ENCODE assay signal across 9 cellular contexts in genomic region chr7:116954443-116954838, GRCh38. TPM values are rescaled to one million over a fixed set of nuclear protein-coding genes. Genes with fewer than 3 reads are reported as not detected.
DNase-seq lines count a peak whose midpoint lies in the region; ATAC-seq, FAIRE-seq and TF ChIP-seq lines count a peak whose summit lies in the region.
"Had no signal": no experiment of that assay in that cellular context is flagged by ENCODE, and none has a peak within 500 bp of the region (broad histone marks: within the 10 kb centered on the region; RNA-seq: fewer than 3 reads in every experiment).

No MANE protein-coding gene starts in this region.

- no peaks in the 10 kb centered on the region for H3K36me3 ChIP-seq in HepG2 (replicated peaks in 1 of 2; ENCODE audit: control insufficient read depth in 1 of 2, insufficient read depth in 2 of 2, low read length in 2 of 2)

- WGBS in HepG2 (ENCODE audit: low lambda C conversion rate), result 2% methylated on average over 8 of the region's 8 CpGs

- FAIRE-seq in HepG2 (lab: Jason Lieb, UNC), result no peak
- FAIRE-seq: colon had no signal

- TF ChIP-seq CTCF in HepG2 (CRISPR knock-in tag; IDR thresholded peaks at IDR 0.05), result no peak
- TF ChIP-seq CTCF in type B pancreatic cell (conservative IDR thresholded peaks at IDR 0.05), result no peak

- H3K4me3 Mint-ChIP-seq in activated naive CD4-positive, alpha-beta T cell treated with anti-CD3 and anti-CD28 coated beads, Interleukin-2, amount 10 ng/mL, durations not matched to agents 7 days and 5 days, result peak overlapping the region; percentile 84
- H3K4me3 Mint-ChIP-seq in activated naive CD8-positive, alpha-beta T cell treated with anti-CD3 and anti-CD28 coated beads for 36 hours, result peak overlapping the region; percentile 92
- peak overlapping the region; percentile 97 for H3K4me3 Mint-ChIP-seq in type B pancreatic cell

- BruUV-seq in HepG2 (replicated peaks; lab: Mats Ljungman, UMichigan), result no TSS peak

- H3K27me3 ChIP-seq in HepG2 (ENCODE audit: control insufficient read depth in 1 of 2, insufficient read depth in 2 of 2, low read length in 2 of 2), result no peaks in the 10 kb centered on the region; a peak in 1 of 5 replicates

- 0 out of 4 replicates have a peak, but pooled peaks of 1 of the 2 experiments have one; percentile 3 for TF ChIP-seq POLR2A in HepG2 (IDR thresholded peaks at IDR 0.05; ENCODE audit: insufficient read depth in 1 of 2, low read depth in 2 of 2, low read length in 2 of 2)

- H3K9ac ChIP-seq in HepG2 (ENCODE audit: insufficient read depth, low read depth, low read length), result peak overlapping the region; percentile 98

- POLR2A ChIA-PET in HepG2 (lab: Yijun Ruan, JAX), result interaction anchor here (0.6 to 1.4 kb wide), 7 partner anchors 13 to 182 kb away, joined by 3 to 4 read pairs (median 3); no protein-coding TSS in a partner anchor

- H3K4me2 ChIP-seq in HepG2 (ENCODE audit: low read depth, low read length), result peak overlapping the region; percentile 84

- intact Hi-C loops in HepG2 (cut with micrococcal nuclease; ENCODE audit: unreplicated experiment), result no loop called here
- intact Hi-C loops in sciatic nerve (cut with DNase I), result no loop called here

- H3K4me1 ChIP-seq in HepG2 (ENCODE audit: insufficient read depth, low read length), result peaks cover 44% of the 10 kb centered on the region

- H2AFZ ChIP-seq in HepG2 (ENCODE audit: low read length), result no peak overlapping the region

- ATAC-seq in HepG2 (no peak), HG03108 (IDR thresholded peaks at IDR 0.05; ENCODE audit: unreplicated experiment) (no peak), sciatic nerve (no peak)

- TF ChIP-seq EP300 in HepG2 (IDR thresholded peaks at IDR 0.05; ENCODE audit: low read depth in 2 of 2, low read length in 2 of 2) (no peak), HepG2 (CRISPR knock-in tag; IDR thresholded peaks at IDR 0.05; ENCODE audit: borderline replicate concordance) (no peak)

- peak overlapping the region; percentile 77 for H3K27ac Mint-ChIP-seq in activated naive CD4-positive, alpha-beta T cell treated with anti-CD3 and anti-CD28 coated beads, Interleukin-2, amount 10 ng/mL, durations not matched to agents 7 days and 5 days
- H3K27ac Mint-ChIP-seq in activated naive CD8-positive, alpha-beta T cell treated with anti-CD3 and anti-CD28 coated beads for 36 hours, result peak overlapping the region; percentile 90
- peak overlapping the region; percentile 97 for H3K27ac Mint-ChIP-seq in type B pancreatic cell

- H4K20me1 ChIP-seq in HepG2 (ENCODE audit: insufficient read depth, low read length), result no peaks in the 10 kb centered on the region

- peaks cover 50% of the 10 kb centered on the region for H3K79me2 ChIP-seq in HepG2 (ENCODE audit: insufficient read depth, low read length)

- in situ Hi-C loops in HepG2 (cut with HindIII; ENCODE audit: extremely low pct_ligation_motif_present, low pct_unique_long_range_greater_than_20kb), result no loop called here

- no peak for DNase-seq in activated naive CD4-positive, alpha-beta T cell treated with anti-CD3 and anti-CD28 coated beads, Interleukin-2, amount 10 ng/mL, durations not matched to agents 7 days and 5 days
- DNase-seq in activated naive CD4-positive, alpha-beta T cell treated with anti-CD3 and anti-CD28 coated beads, Interleukin-2, amount 50 U/mL, for 16 hours, result no peak
- no peak for DNase-seq in activated naive CD8-positive, alpha-beta T cell treated with anti-CD3 and anti-CD28 coated beads for 36 hours
- DNase-seq in HepG2 (ENCODE audit: low spot score), result no peak
- no peak for DNase-seq in type B pancreatic cell (ENCODE audit: extremely low spot score, unreplicated experiment)
- DNase-seq in RKO (ENCODE audit: low spot score), result no peak
- DNase-seq in sciatic nerve (ENCODE audit: low spot score), result no peak

- no peaks in the 10 kb centered on the region for H3K9me3 Mint-ChIP-seq in activated naive CD4-positive, alpha-beta T cell treated with anti-CD3 and anti-CD28 coated beads, Interleukin-2, amount 10 ng/mL, durations not matched to agents 7 days and 5 days
- no peaks in the 10 kb centered on the region for H3K9me3 Mint-ChIP-seq in activated naive CD8-positive, alpha-beta T cell treated with anti-CD3 and anti-CD28 coated beads for 36 hours
- H3K9me3 Mint-ChIP-seq in type B pancreatic cell, result no peaks in the 10 kb centered on the region

- no peak for TF ChIP-seq RAD21 in HepG2 (CRISPR knock-in tag; IDR thresholded peaks at IDR 0.05)

- peaks cover 19% of the 10 kb centered on the region for H3K27me3 Mint-ChIP-seq in activated naive CD4-positive, alpha-beta T cell treated with anti-CD3 and anti-CD28 coated beads, Interleukin-2, amount 10 ng/mL, durations not matched to agents 7 days and 5 days
- H3K27me3 Mint-ChIP-seq in activated naive CD8-positive, alpha-beta T cell treated with anti-CD3 and anti-CD28 coated beads for 36 hours, result no peaks in the 10 kb centered on the region
- no peaks in the 10 kb centered on the region for H3K27me3 Mint-ChIP-seq in type B pancreatic cell

- H3K4me1 Mint-ChIP-seq in activated naive CD4-positive, alpha-beta T cell treated with anti-CD3 and anti-CD28 coated beads, Interleukin-2, amount 10 ng/mL, durations not matched to agents 7 days and 5 days, result peaks cover 19% of the 10 kb centered on the region
- H3K4me1 Mint-ChIP-seq in activated naive CD8-positive, alpha-beta T cell treated with anti-CD3 and anti-CD28 coated beads for 36 hours, result peaks cover 29% of the 10 kb centered on the region
- peaks cover 21% of the 10 kb centered on the region for H3K4me1 Mint-ChIP-seq in type B pancreatic cell (ENCODE audit: unreplicated experiment)

- peak overlapping the region; percentile 97 for H3K27ac ChIP-seq in HepG2 (ENCODE audit: extremely low read length, insufficient read depth, low read length)

- H3K4me3 ChIP-seq in HepG2 (replicated peaks in 1 of 3; ENCODE audit: insufficient read depth in 1 of 3, low read depth in 2 of 3, low read length in 3 of 3), result peak overlapping the region; percentile 81 to 88 (median 87)

- CTCF ChIA-PET in activated naive CD4-positive, alpha-beta T cell treated with anti-CD3 and anti-CD28 coated beads, Interleukin-2, amount 10 ng/mL, durations not matched to agents 7 days and 5 days (lab: Charles Lee), result interaction anchor here (0.6 to 2.8 kb wide), 4 partner anchors 16 to 211 kb away, joined by 3 to 12 read pairs (median 4); no protein-coding TSS in a partner anchor
- CTCF ChIA-PET in HepG2 (lab: Yijun Ruan, JAX; ENCODE audit: low intra/inter-chr PET ratio, low total read pairs), result no interaction called here

- no peaks in the 10 kb centered on the region for H3K9me3 ChIP-seq in HepG2 (ENCODE audit: low read length)

- no peaks in the 10 kb centered on the region for H3K36me3 Mint-ChIP-seq in activated naive CD4-positive, alpha-beta T cell treated with anti-CD3 and anti-CD28 coated beads, Interleukin-2, amount 10 ng/mL, durations not matched to agents 7 days and 5 days
- peaks cover 6% of the 10 kb centered on the region for H3K36me3 Mint-ChIP-seq in activated naive CD8-positive, alpha-beta T cell treated with anti-CD3 and anti-CD28 coated beads for 36 hours
- H3K36me3 Mint-ChIP-seq in type B pancreatic cell, result no peaks in the 10 kb centered on the region

TF ChIP-seq in HepG2, 621 proteins besides CTCF, POLR2A, EP300 and RAD21 (continues in another document):
- TF ChIP-seq HNRNPLL (IDR thresholded peaks at IDR 0.05; ENCODE audit: low read depth, low read length, poor library complexity, severe bottlenecking), result no peak

RNA-seq across cellular contexts. Expression of gene ST7, which starts 1.1 kb away (rescaled TPM):
- 10 to 100 TPM in 1 of 2 experiments, 1 to 10 TPM in 1; 8.4 to 10.2 TPM for total RNA-seq in activated naive CD8-positive, alpha-beta T cell treated with anti-CD3 and anti-CD28 coated beads for 36 hours
- total RNA-seq in HepG2 (2016; rRNA removed; fragmentation: Illumina TruSeq; extraction: Trizol) (19.4 and 23.5 TPM in 2 replicates), type B pancreatic cell (ENCODE audit: low replicate concordance) (18.2 and 25.0 TPM in 2 replicates), sciatic nerve (19.7 TPM)
- total RNA-seq in HepG2 (2016; cell fraction: cytosol; rRNA removed; fragmentation: Illumina TruSeq; extraction: Trizol; ENCODE audit: low read depth), result 28.3 and 28.8 TPM in 2 replicates
- total RNA-seq in HepG2 (2016; cell fraction: insoluble cytoplasmic fraction; rRNA removed; fragmentation: Illumina TruSeq; extraction: Trizol), result 17.6 and 21.2 TPM in 2 replicates
- 41.5 and 54.6 TPM in 2 replicates for total RNA-seq in HepG2 (2016; cell fraction: membrane; rRNA removed; fragmentation: Illumina TruSeq; extraction: Trizol)
- 28.2 and 31.4 TPM in 2 replicates for total RNA-seq in HepG2 (2016; cell fraction: nucleus; rRNA removed; fragmentation: Illumina TruSeq; extraction: Trizol)
- 15.4 and 17.3 TPM in 2 replicates for polyA plus RNA-seq in HepG2 (2011; rRNA removed)
- 9.8 and 14.0 TPM in 2 replicates for polyA plus RNA-seq in HepG2 (2011; cell fraction: cytosol; rRNA removed)
- polyA plus RNA-seq in HepG2 (2011; cell fraction: nucleus; rRNA removed), result 10.7 and 11.0 TPM in 2 replicates
- 10.8 and 12.8 TPM in 2 replicates for polyA plus RNA-seq in HepG2 (2012)
- 36.8 and 37.8 TPM in 2 replicates for polyA plus RNA-seq in HepG2 (2016; cell fraction: cytosol; fragmentation: Illumina TruSeq; extraction: Trizol; ENCODE audit: low read depth)
- polyA plus RNA-seq in HepG2 (2016; cell fraction: insoluble cytoplasmic fraction; fragmentation: Illumina TruSeq; extraction: Trizol; ENCODE audit: low read depth), result 22.0 and 24.7 TPM in 2 replicates
- polyA plus RNA-seq in HepG2 (2016; cell fraction: membrane; fragmentation: Illumina TruSeq; extraction: Trizol; ENCODE audit: low read depth), result 45.3 and 51.8 TPM in 2 replicates
- 22.5 and 23.7 TPM in 2 replicates for polyA plus RNA-seq in HepG2 (2016; cell fraction: nucleus; fragmentation: Illumina TruSeq; extraction: Trizol; ENCODE audit: insufficient read depth, low read depth)
- polyA minus RNA-seq in HepG2 (2011; rRNA and poly(A)+ RNA removed; ENCODE audit: low replicate concordance), result 13.2 and 58.2 TPM in 2 replicates
- polyA minus RNA-seq in HepG2 (2011; cell fraction: cytosol; rRNA and poly(A)+ RNA removed), result 15.7 and 18.9 TPM in 2 replicates
- polyA minus RNA-seq in HepG2 (2011; cell fraction: nucleus; rRNA and poly(A)+ RNA removed), result 45.2 and 45.3 TPM in 2 replicates
